In genomic region chr10:26335574-26336093, GRCh38 we compare ENCODE assay signal across 8 cellular contexts.
DNase-seq lines count a peak whose midpoint lies in the region; ATAC-seq and TF ChIP-seq lines count a peak whose summit lies in the region.

No MANE protein-coding gene starts in this region.

- H3K9ac ChIP-seq in smooth muscle cell (ENCODE audit: low read depth), result no peak overlapping the region

- no peaks in the 10 kb centered on the region for H3K27me3 Mint-ChIP-seq in activated CD4-positive, alpha-beta T cell treated with anti-CD3 and anti-CD28 coated beads for 36 hours
- H3K27me3 Mint-ChIP-seq in T-helper 17 cell, result peaks cover 9% of the 10 kb centered on the region

- peaks cover 4% of the 10 kb centered on the region for H3K9me3 Mint-ChIP-seq in activated CD4-positive, alpha-beta T cell treated with anti-CD3 and anti-CD28 coated beads for 36 hours (ENCODE audit: low read depth)

- POLR2A ChIA-PET in activated CD4-positive, alpha-beta T cell treated with anti-CD3 and anti-CD28 coated beads for 36 hours (lab: Charles Lee), result no interaction called here

- intact Hi-C loops in activated CD4-positive, alpha-beta T cell treated with anti-CD3 and anti-CD28 coated beads for 36 hours (cut with DNase I, micrococcal nuclease), result loop anchor here (1.0 to 10.0 kb wide), 10 partner anchors 102 to 1029 kb away; partner anchors contain the start of genes PDSS1 (in 2 of the 2) and APBB1IP (in 1 of the 2)

- ATAC-seq in activated CD4-positive, alpha-beta T cell treated with anti-CD3 and anti-CD28 coated beads for 36 hours, result peak; percentile 68
- ATAC-seq in HG02763 (IDR thresholded peaks at IDR 0.05; ENCODE audit: unreplicated experiment) (peak; percentile 36), T-helper 17 cell (peak; percentile 33)

- H3K4me3 ChIP-seq in smooth muscle cell, result no peak overlapping the region

- H3F3A ChIP-seq in smooth muscle cell (ENCODE audit: low read depth), result peaks cover 9% of the 10 kb centered on the region

- DNase-seq in activated CD4-positive, alpha-beta T cell treated with anti-CD3 and anti-CD28 coated beads for 36 hours, result no peak
- DNase-seq in activated CD4-positive, alpha-beta T cell treated with anti-CD3 and anti-CD28 coated beads, Interleukin-2, amount 50 U/mL, for 4 hours, result no peak
- DNase-seq in T-helper 17 cell, result no peak
- DNase-seq in smooth muscle cell (lab: John Stamatoyannopoulos, UW; ENCODE audit: unreplicated experiment), result no peak
- no peak for DNase-seq in HK-2 (ENCODE audit: unreplicated experiment)
- DNase-seq in NCI-H1092 treated with DMSO at 0.1 percent for 48 hours (lab: John Stamatoyannopoulos, UW), result no peak
- DNase-seq in amniotic stem cell (lab: John Stamatoyannopoulos, UW), result no peak

- no peak for TF ChIP-seq CTCF in smooth muscle cell (IDR thresholded peaks at IDR 0.05; ENCODE audit: borderline replicate concordance, insufficient read depth, poor library complexity, severe bottlenecking)

- peak overlapping the region; percentile 69 for H3K4me2 ChIP-seq in smooth muscle cell

- H3K4me1 Mint-ChIP-seq in activated CD4-positive, alpha-beta T cell treated with anti-CD3 and anti-CD28 coated beads for 36 hours, result peaks cover 10% of the 10 kb centered on the region
- peaks cover 3% of the 10 kb centered on the region for H3K4me1 Mint-ChIP-seq in T-helper 17 cell

- CTCF ChIA-PET in activated CD4-positive, alpha-beta T cell treated with anti-CD3 and anti-CD28 coated beads for 36 hours (lab: Charles Lee), result interaction anchor here (0.5 to 10.7 kb wide), 27 partner anchors 8 to 735 kb away, joined by 3 to 105 read pairs (median 4); no protein-coding TSS in a partner anchor

- H3K79me2 ChIP-seq in smooth muscle cell (ENCODE audit: low read depth), result no peaks in the 10 kb centered on the region

- WGBS in smooth muscle cell (ENCODE audit: low lambda C conversion rate), result 78% methylated on average over 6 of the region's 6 CpGs

- no peak overlapping the region for H3K27ac ChIP-seq in smooth muscle cell (ENCODE audit: low read depth)

- H2AFZ ChIP-seq in smooth muscle cell (ENCODE audit: low read depth), result peak overlapping the region; percentile 2

- H3K9me3 ChIP-seq in T-helper 17 cell (ENCODE audit: control insufficient read depth, low read length, poor library complexity, severe bottlenecking) (peaks cover 3% of the 10 kb centered on the region), smooth muscle cell (replicated peaks; ENCODE audit: low read depth) (no peaks in the 10 kb centered on the region)

- H3K4me3 Mint-ChIP-seq in activated CD4-positive, alpha-beta T cell treated with anti-CD3 and anti-CD28 coated beads for 36 hours, result peak overlapping the region; percentile 60
- peak overlapping the region; percentile 90 for H3K4me3 Mint-ChIP-seq in T-helper 17 cell

- peak overlapping the region; percentile 68 for H3K27ac Mint-ChIP-seq in activated CD4-positive, alpha-beta T cell treated with anti-CD3 and anti-CD28 coated beads for 36 hours
- no peak overlapping the region for H3K27ac Mint-ChIP-seq in T-helper 17 cell

- no peaks in the 10 kb centered on the region for H4K20me1 ChIP-seq in smooth muscle cell (ENCODE audit: low read depth)

- H3K27me3 ChIP-seq in smooth muscle cell (ENCODE audit: low read depth), result no peaks in the 10 kb centered on the region

- peaks cover 1% of the 10 kb centered on the region for H3K36me3 Mint-ChIP-seq in activated CD4-positive, alpha-beta T cell treated with anti-CD3 and anti-CD28 coated beads for 36 hours (ENCODE audit: low read depth)
- H3K36me3 Mint-ChIP-seq in T-helper 17 cell (ENCODE audit: low read depth), result peaks cover 3% of the 10 kb centered on the region

- no peaks in the 10 kb centered on the region for H3K36me3 ChIP-seq in smooth muscle cell (ENCODE audit: low read depth)

- no peaks in the 10 kb centered on the region for H3K4me1 ChIP-seq in smooth muscle cell (ENCODE audit: low read depth)
